Comparison of ENCODE assay signal across 1 cellular context in the genomic region with DNA sequence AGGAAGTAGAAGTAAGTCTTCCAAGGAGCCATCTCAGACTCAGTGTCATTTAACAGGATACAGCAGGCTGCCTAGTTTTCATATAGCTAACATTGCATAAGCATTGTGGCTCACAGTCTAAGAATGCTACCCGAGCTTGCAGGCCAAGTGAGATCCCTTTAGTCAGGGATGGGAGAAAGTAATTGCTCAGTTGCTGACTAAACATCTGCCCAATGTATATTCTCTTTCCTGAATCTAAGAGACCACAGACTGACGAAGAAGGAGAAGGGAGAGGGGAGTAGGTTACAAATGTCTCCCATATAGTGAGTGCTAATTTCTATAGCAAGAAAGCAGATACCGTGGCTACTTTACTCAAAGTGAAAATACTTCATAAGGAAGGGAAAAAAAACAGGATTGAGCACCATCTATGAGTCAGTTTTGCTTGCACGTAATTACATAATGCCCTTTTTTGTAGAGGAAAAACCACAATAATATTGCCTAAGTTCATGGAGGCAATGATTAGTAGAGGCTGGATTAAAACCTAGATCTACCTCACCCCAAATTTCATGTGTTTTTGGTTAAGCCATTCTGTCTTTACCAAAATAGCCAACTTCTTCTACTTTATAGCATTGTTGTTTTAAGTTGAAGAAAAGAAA.
TF ChIP-seq lines count a peak whose summit lies in the region.

No MANE protein-coding gene starts in this region.

TF ChIP-seq in GM23338, 12 proteins besides CTCF, POLR2A, EP300 and RAD21 (continued from another document):
- TF ChIP-seq, protein P1, sequence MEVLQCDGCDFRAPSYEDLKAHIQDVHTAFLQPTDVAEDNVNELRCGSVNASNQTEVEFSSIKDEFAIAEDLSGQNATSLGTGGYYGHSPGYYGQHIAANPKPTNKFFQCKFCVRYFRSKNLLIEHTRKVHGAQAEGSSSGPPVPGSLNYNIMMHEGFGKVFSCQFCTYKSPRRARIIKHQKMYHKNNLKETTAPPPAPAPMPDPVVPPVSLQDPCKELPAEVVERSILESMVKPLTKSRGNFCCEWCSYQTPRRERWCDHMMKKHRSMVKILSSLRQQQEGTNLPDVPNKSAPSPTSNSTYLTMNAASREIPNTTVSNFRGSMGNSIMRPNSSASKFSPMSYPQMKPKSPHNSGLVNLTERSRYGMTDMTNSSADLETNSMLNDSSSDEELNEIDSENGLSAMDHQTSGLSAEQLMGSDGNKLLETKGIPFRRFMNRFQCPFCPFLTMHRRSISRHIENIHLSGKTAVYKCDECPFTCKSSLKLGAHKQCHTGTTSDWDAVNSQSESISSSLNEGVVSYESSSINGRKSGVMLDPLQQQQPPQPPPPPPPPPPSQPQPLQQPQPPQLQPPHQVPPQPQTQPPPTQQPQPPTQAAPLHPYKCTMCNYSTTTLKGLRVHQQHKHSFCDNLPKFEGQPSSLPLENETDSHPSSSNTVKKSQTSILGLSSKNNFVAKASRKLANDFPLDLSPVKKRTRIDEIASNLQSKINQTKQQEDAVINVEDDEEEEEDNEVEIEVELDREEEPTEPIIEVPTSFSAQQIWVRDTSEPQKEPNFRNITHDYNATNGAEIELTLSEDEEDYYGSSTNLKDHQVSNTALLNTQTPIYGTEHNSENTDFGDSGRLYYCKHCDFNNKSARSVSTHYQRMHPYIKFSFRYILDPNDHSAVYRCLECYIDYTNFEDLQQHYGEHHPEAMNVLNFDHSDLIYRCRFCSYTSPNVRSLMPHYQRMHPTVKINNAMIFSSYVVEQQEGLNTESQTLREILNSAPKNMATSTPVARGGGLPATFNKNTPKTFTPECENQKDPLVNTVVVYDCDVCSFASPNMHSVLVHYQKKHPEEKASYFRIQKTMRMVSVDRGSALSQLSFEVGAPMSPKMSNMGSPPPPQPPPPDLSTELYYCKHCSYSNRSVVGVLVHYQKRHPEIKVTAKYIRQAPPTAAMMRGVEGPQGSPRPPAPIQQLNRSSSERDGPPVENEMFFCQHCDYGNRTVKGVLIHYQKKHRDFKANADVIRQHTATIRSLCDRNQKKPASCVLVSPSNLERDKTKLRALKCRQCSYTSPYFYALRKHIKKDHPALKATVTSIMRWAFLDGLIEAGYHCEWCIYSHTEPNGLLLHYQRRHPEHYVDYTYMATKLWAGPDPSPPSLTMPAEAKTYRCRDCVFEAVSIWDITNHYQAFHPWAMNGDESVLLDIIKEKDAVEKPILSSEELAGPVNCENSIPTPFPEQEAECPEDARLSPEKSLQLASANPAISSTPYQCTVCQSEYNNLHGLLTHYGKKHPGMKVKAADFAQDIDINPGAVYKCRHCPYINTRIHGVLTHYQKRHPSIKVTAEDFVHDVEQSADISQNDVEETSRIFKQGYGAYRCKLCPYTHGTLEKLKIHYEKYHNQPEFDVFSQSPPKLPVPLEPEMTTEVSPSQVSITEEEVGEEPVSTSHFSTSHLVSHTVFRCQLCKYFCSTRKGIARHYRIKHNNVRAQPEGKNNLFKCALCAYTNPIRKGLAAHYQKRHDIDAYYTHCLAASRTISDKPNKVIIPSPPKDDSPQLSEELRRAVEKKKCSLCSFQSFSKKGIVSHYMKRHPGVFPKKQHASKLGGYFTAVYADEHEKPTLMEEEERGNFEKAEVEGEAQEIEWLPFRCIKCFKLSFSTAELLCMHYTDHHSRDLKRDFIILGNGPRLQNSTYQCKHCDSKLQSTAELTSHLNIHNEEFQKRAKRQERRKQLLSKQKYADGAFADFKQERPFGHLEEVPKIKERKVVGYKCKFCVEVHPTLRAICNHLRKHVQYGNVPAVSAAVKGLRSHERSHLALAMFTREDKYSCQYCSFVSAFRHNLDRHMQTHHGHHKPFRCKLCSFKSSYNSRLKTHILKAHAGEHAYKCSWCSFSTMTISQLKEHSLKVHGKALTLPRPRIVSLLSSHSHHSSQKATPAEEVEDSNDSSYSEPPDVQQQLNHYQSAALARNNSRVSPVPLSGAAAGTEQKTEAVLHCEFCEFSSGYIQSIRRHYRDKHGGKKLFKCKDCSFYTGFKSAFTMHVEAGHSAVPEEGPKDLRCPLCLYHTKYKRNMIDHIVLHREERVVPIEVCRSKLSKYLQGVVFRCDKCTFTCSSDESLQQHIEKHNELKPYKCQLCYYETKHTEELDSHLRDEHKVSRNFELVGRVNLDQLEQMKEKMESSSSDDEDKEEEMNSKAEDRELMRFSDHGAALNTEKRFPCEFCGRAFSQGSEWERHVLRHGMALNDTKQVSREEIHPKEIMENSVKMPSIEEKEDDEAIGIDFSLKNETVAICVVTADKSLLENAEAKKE (CRISPR knock-in tag; IDR thresholded peaks at IDR 0.05): no peak
